In genomic region chr9:137029058-137029922, GRCh38 we compare ENCODE assay signal across 8 cellular contexts.
A peak's percentile ranks its signal among the peaks of the same experiment; 100 is the strongest.
DNase-seq lines count a peak whose midpoint lies in the region; TF ChIP-seq lines count a peak whose summit lies in the region.

No MANE protein-coding gene starts in this region.

- no peaks in the 10 kb centered on the region for H3K36me3 Mint-ChIP-seq in T-helper 2 cell treated with Interferon-gamma antibody and Interleukin-4, amounts not matched to agents 5 μg/mL and 100 μg/mL, for 36 hours (ENCODE audit: low read depth)

- no peaks in the 10 kb centered on the region for H3K9me3 Mint-ChIP-seq in T-helper 2 cell treated with Interferon-gamma antibody and Interleukin-4, amounts not matched to agents 5 μg/mL and 100 μg/mL, for 36 hours

- DNase-seq in NCI-H1417 (lab: John Stamatoyannopoulos, UW) (peak; percentile 11 to 77 (median 67)), NCI-H1417 treated with DMSO at 0.1 percent for 48 hours (lab: John Stamatoyannopoulos, UW) (no peak), KBM-7 (peak; percentile 88), astrocyte of the spinal cord (ENCODE audit: low read depth, low spot score) (no peak), skeletal muscle cell (ENCODE audit: low read depth) (no peak), COLO829 (ENCODE audit: low spot score) (no peak)
- DNase-seq in T-helper 2 cell treated with Interferon-gamma antibody and Interleukin-4, amounts not matched to agents 5 μg/mL and 100 μg/mL, for 36 hours (ENCODE audit: low spot score): peak; percentile 69

- no peaks in the 10 kb centered on the region for H3K27me3 Mint-ChIP-seq in T-helper 2 cell treated with Interferon-gamma antibody and Interleukin-4, amounts not matched to agents 5 μg/mL and 100 μg/mL, for 36 hours (ENCODE audit: low read depth)

- H3K4me3 ChIP-seq in astrocyte of the spinal cord (ENCODE audit: low read depth, low read length): no peak overlapping the region
- peak overlapping the region; percentile 58 for H3K4me3 ChIP-seq in iPS-15b (ENCODE audit: low read depth, low read length)
- peak overlapping the region; percentile 62 for H3K4me3 ChIP-seq in skeletal muscle cell (ENCODE audit: low read depth, low read length)

- peaks cover 22% of the 10 kb centered on the region for H3K27me3 ChIP-seq in iPS-15b (ENCODE audit: control insufficient read depth, insufficient read depth, low read length)

- in situ Hi-C loops in KBM-7 (cut with MboI; ENCODE audit: low pct_unique_long_range_greater_than_20kb, low sequenced_read_pairs): no loop called here
- in situ Hi-C loops in astrocyte of the spinal cord (cut with HindIII; ENCODE audit: low sequenced_read_pairs): loop anchor here (25.0 kb wide), 1 partner anchor 92 kb away; the partner anchor contains the start of genes C8G and FBXW5

- H3K9me3 ChIP-seq in iPS-15b (ENCODE audit: control insufficient read depth, insufficient read depth, low read length): no peaks in the 10 kb centered on the region

- peak overlapping the region; percentile 77 for H3K4me3 Mint-ChIP-seq in T-helper 2 cell treated with Interferon-gamma antibody and Interleukin-4, amounts not matched to agents 5 μg/mL and 100 μg/mL, for 36 hours

- peak overlapping the region; percentile 74 for H3K27ac Mint-ChIP-seq in T-helper 2 cell treated with Interferon-gamma antibody and Interleukin-4, amounts not matched to agents 5 μg/mL and 100 μg/mL, for 36 hours

- no peaks in the 10 kb centered on the region for H3K36me3 ChIP-seq in iPS-15b (ENCODE audit: control insufficient read depth, insufficient read depth, low read length)

- H3K4me1 Mint-ChIP-seq in T-helper 2 cell treated with Interferon-gamma antibody and Interleukin-4, amounts not matched to agents 5 μg/mL and 100 μg/mL, for 36 hours (ENCODE audit: low read depth): peaks cover 26% of the 10 kb centered on the region

- H3K9ac ChIP-seq in iPS-15b (ENCODE audit: low read depth, low read length): no peak overlapping the region

- TF ChIP-seq CTCF in astrocyte of the spinal cord (IDR thresholded peaks at IDR 0.05; ENCODE audit: low read depth, low read length): peak; percentile 97

- no peaks in the 10 kb centered on the region for H3K4me1 ChIP-seq in iPS-15b (ENCODE audit: control insufficient read depth, insufficient read depth, low read length)

Comparison
In these comparisons a context has a peak if more than half of its experiments do, and no peak if none do; other contexts are left out.
1. DNase-seq: peak in NCI-H1417 (3 of 3), KBM-7 (single experiment) and T-helper 2 cell treated with Interferon-gamma antibody and Interleukin-4, amounts not matched to agents 5 μg/mL and 100 μg/mL, for 36 hours (single experiment); none in NCI-H1417 treated with DMSO at 0.1 percent for 48 hours (single experiment), astrocyte of the spinal cord (single experiment), skeletal muscle cell (single experiment) and COLO829 (single experiment).